1 cellular context compared by ENCODE assay signal in the genomic region with DNA sequence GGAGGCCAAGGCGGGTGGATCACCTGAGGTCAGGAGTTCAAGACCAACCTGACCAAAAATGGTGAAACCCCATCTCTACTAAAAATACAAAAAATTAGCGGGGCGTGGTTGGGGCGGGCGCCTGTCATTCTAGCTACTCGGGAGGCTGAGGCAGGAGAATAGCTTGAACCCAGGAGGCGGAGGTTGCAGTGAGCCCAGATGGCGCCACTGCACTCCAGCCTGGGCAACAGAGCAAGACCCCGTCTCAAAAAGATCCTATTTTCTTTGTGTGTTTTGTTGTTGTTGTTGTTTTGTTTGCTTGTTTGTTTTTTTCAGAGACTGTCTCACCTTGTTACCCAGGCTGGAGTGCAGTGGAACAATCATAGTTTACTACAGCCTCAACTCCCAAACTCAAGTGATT. TPM values are rescaled to one million over a fixed set of nuclear protein-coding genes. Genes with fewer than 3 reads are reported as not detected.
"Had no signal": no experiment of that assay in that cellular context is flagged by ENCODE, and none has a peak within 500 bp of the region (broad histone marks: within the 10 kb centered on the region; RNA-seq: fewer than 3 reads in every experiment).

No MANE protein-coding gene starts in this region.

RNA-seq across cellular contexts. Expression of a gene that starts 11.5 kb away (rescaled TPM):
- total RNA-seq: MCF 10A had no signal
